26 cellular contexts compared by ENCODE assay signal in genomic region chr6:124989136-124989983, GRCh38. TPM values are rescaled to one million over a fixed set of nuclear protein-coding genes. Genes with fewer than 3 reads are reported as not detected.
"Had no signal": no experiment of that assay in that cellular context is flagged by ENCODE, and none has a peak within 500 bp of the region (broad histone marks: within the 10 kb centered on the region; RNA-seq: fewer than 3 reads in every experiment).

No MANE protein-coding gene starts in this region.

- FAIRE-seq: bronchial epithelial cell, TTC549 had no signal

- H3K4me2 ChIP-seq: PC-9 had no signal

- H3K9me3 ChIP-seq: ascending aorta, body of pancreas had no signal

- ATAC-seq: activated naive CD4-positive, alpha-beta T cell treated with anti-CD3 and anti-CD28 coated beads, Interleukin-2, amount 50 U/mL, for 72 hours; activated naive CD8-positive, alpha-beta T cell treated with anti-CD3 and anti-CD28 coated beads, Interleukin-2, amount 50 U/mL, for 24 hours; activated T-cell treated with anti-CD3 and anti-CD28 coated beads, Interleukin-2, amount 50 U/mL, for 4 hours; body of pancreas; T-cell had no signal

- H3K27ac ChIP-seq: ascending aorta, body of pancreas, PC-9 had no signal

- H2AFZ ChIP-seq: PC-9 had no signal

- H3K4me1 ChIP-seq: body of pancreas had no signal

- DNase-seq: activated B cell treated with CpG ODN at 0.5 μM for 24 hours; activated CD4-positive, alpha-beta memory T cell treated with anti-CD3 and anti-CD28 coated beads for 36 hours; activated CD4-positive, alpha-beta T cell treated with anti-CD3 and anti-CD28 coated beads for 1 hour; activated CD4-positive, alpha-beta T cell treated with anti-CD3 and anti-CD28 coated beads, Interleukin-2, amount 10 ng/mL, durations not matched to agents 7 days and 5 days; activated CD8-positive, alpha-beta memory T cell treated with anti-CD3 and anti-CD28 coated beads for 24 hours; activated effector memory CD4-positive, alpha-beta T cell treated with anti-CD3 and anti-CD28 coated beads, Interleukin-2, amount 50 U/mL, for 16 hours; activated naive CD4-positive, alpha-beta T cell treated with Interleukin-2 at 50 U/mL for 16 hours; activated naive CD8-positive, alpha-beta T cell treated with anti-CD3 and anti-CD28 coated beads, Interleukin-2, amount 50 U/mL, for 24 hours; activated T-cell treated with anti-CD3 and anti-CD28 coated beads, Interleukin-2, amount 50 U/mL, for 4 hours; amniotic stem cell; body of pancreas; central memory CD4-positive, alpha-beta T cell; NCI-H1092; NCI-H1930; NCI-H510A treated with DMSO at 0.1 percent for 48 hours; NCI-H69; PC-9; SIG-M5; T-cell; T-helper 2 cell; T1000 had no signal

- H3K4me3 ChIP-seq: ascending aorta, body of pancreas, PC-9, SK-N-MC had no signal

- H3K27me3 ChIP-seq: ascending aorta, body of pancreas had no signal

RNA-seq across cellular contexts. Expression of gene RNF217, which starts 27.1 kb away (rescaled TPM):
- total RNA-seq: activated B cell treated with CpG ODN at 0.5 μM for 24 hours had no signal
